In the genomic region with DNA sequence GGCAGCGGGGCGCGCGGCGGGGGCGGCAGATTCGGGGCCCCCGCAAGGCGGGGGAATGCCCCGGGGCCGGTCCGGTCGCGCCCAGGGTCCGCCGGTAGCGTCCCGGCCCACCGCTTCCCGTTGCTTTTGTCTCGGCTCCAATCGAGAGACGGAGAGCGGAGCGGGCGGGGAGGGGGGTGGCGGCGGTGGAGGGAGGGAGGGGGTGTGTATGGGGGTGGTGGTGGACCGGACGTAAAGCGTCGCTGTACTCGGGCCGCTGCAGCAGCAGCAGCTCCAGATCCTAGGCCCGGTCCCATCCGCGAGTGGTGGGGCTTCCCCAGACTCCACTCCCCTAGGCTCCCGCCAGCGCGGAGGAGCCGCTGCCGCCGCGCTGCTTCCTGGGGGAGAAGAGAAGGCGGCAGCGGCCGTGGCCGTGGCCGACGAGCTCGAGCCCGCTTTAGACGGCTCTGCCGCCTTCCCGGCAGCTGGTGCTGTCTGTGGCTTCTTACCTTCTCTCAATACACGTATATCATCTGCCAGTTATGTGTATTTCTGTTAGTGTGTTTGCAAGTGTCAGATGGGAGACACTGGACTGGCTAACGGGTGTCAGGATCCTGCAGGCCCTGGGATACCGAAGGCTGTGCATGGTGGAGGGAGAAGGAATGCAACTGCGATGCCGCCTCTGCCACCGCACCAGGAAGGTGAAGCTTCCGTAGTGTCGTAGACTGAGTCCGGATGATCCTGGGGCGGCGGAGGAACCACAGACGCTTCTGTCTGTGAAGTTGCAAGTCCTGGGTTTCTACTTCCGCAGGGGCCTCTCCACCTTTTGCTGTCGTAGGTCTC, we compare ENCODE assay signal across 8 cellular contexts. TPM values are rescaled to one million over a fixed set of nuclear protein-coding genes. Genes with fewer than 3 reads are reported as not detected.
A peak's percentile ranks its signal among the peaks of the same experiment; 100 is the strongest.
DNase-seq lines count a peak whose midpoint lies in the region; ATAC-seq and TF ChIP-seq lines count a peak whose summit lies in the region.

No MANE protein-coding gene starts in this region.

- H3K4me3 ChIP-seq in fibroblast of pulmonary artery (replicated peaks; ENCODE audit: low read depth, low read length) = peak overlapping the region; percentile 88

- H3K36me3 Mint-ChIP-seq in activated T-helper 17 cell treated with anti-CD3 and anti-CD28 coated beads, Interleukin-2, amount 50 U/mL, for 72 hours (ENCODE audit: low read depth) = peaks cover 100% of the 10 kb centered on the region
- peaks cover 39% of the 10 kb centered on the region for H3K36me3 Mint-ChIP-seq in nephron progenitor cell (ENCODE audit: low read depth)
- H3K36me3 Mint-ChIP-seq in stimulated activated naive CD8-positive, alpha-beta T cell treated with anti-CD3 and anti-CD28 coated beads, Interleukin-15, Interleukin-2, amounts not matched to agents 100 ng/mL and 50 ng/mL, for 24 hours (ENCODE audit: low read depth) = peaks cover 65% of the 10 kb centered on the region

- peaks cover 39% of the 10 kb centered on the region for H3K4me1 Mint-ChIP-seq in activated T-helper 17 cell treated with anti-CD3 and anti-CD28 coated beads, Interleukin-2, amount 50 U/mL, for 72 hours
- peaks cover 71% of the 10 kb centered on the region for H3K4me1 Mint-ChIP-seq in nephron progenitor cell
- H3K4me1 Mint-ChIP-seq in stimulated activated naive CD8-positive, alpha-beta T cell treated with anti-CD3 and anti-CD28 coated beads, Interleukin-15, Interleukin-2, amounts not matched to agents 100 ng/mL and 50 ng/mL, for 24 hours (ENCODE audit: low read depth) = peaks cover 75% of the 10 kb centered on the region

- DNase-seq in DMS114 treated with DMSO at 0.1 percent for 48 hours (lab: John Stamatoyannopoulos, UW; ENCODE audit: unreplicated experiment) (peak; percentile 60), HT-29 (ENCODE audit: low spot score) (peak; percentile 71), fibroblast of pulmonary artery (ENCODE audit: low read depth) (peak; percentile 66), nephron progenitor cell (peak; percentile 72)

- H3K4me3 Mint-ChIP-seq in activated T-helper 17 cell treated with anti-CD3 and anti-CD28 coated beads, Interleukin-2, amount 50 U/mL, for 72 hours = peak overlapping the region; percentile 88
- H3K4me3 Mint-ChIP-seq in nephron progenitor cell = peak overlapping the region; percentile 98
- peak overlapping the region; percentile 93 for H3K4me3 Mint-ChIP-seq in stimulated activated naive CD8-positive, alpha-beta T cell treated with anti-CD3 and anti-CD28 coated beads, Interleukin-15, Interleukin-2, amounts not matched to agents 100 ng/mL and 50 ng/mL, for 24 hours

- peak; percentile 34 for ATAC-seq in GM21367 (IDR thresholded peaks at IDR 0.05; ENCODE audit: unreplicated experiment)
- peak; percentile 58 for ATAC-seq in activated T-helper 17 cell treated with anti-CD3 and anti-CD28 coated beads, Interleukin-2, amount 50 U/mL, for 72 hours (replicated peaks)

- no peaks in the 10 kb centered on the region for H3K27me3 Mint-ChIP-seq in activated T-helper 17 cell treated with anti-CD3 and anti-CD28 coated beads, Interleukin-2, amount 50 U/mL, for 72 hours
- H3K27me3 Mint-ChIP-seq in nephron progenitor cell (ENCODE audit: low read depth, poor library complexity) = no peaks in the 10 kb centered on the region
- no peaks in the 10 kb centered on the region for H3K27me3 Mint-ChIP-seq in stimulated activated naive CD8-positive, alpha-beta T cell treated with anti-CD3 and anti-CD28 coated beads, Interleukin-15, Interleukin-2, amounts not matched to agents 100 ng/mL and 50 ng/mL, for 24 hours

- H3K27ac Mint-ChIP-seq in activated T-helper 17 cell treated with anti-CD3 and anti-CD28 coated beads, Interleukin-2, amount 50 U/mL, for 72 hours = peak overlapping the region; percentile 95
- peak overlapping the region; percentile 100 for H3K27ac Mint-ChIP-seq in nephron progenitor cell
- peak overlapping the region; percentile 99 for H3K27ac Mint-ChIP-seq in stimulated activated naive CD8-positive, alpha-beta T cell treated with anti-CD3 and anti-CD28 coated beads, Interleukin-15, Interleukin-2, amounts not matched to agents 100 ng/mL and 50 ng/mL, for 24 hours

- no peaks in the 10 kb centered on the region for H3K9me3 Mint-ChIP-seq in activated T-helper 17 cell treated with anti-CD3 and anti-CD28 coated beads, Interleukin-2, amount 50 U/mL, for 72 hours
- no peaks in the 10 kb centered on the region for H3K9me3 Mint-ChIP-seq in nephron progenitor cell
- H3K9me3 Mint-ChIP-seq in stimulated activated naive CD8-positive, alpha-beta T cell treated with anti-CD3 and anti-CD28 coated beads, Interleukin-15, Interleukin-2, amounts not matched to agents 100 ng/mL and 50 ng/mL, for 24 hours = no peaks in the 10 kb centered on the region

- TF ChIP-seq CTCF in fibroblast of pulmonary artery (IDR thresholded peaks at IDR 0.05; ENCODE audit: low read length, missing control alignments) = no peak
- TF ChIP-seq CTCF in nephron progenitor cell (IDR thresholded peaks at IDR 0.05) = no peak

TF ChIP-seq in PFSK-1, 5 proteins besides CTCF, POLR2A, EP300 and RAD21:
- TF ChIP-seq TAF1 (IDR thresholded peaks at IDR 0.05; ENCODE audit: borderline replicate concordance, insufficient read depth, low read length) (no peak), REST (IDR thresholded peaks at IDR 0.05; ENCODE audit: insufficient read depth in 1 of 2, low read depth in 2 of 2, low read length in 2 of 2) (no peak), SIN3A (IDR thresholded peaks at IDR 0.05; ENCODE audit: borderline replicate concordance, insufficient read depth, low read length) (no peak; the same call in 1 of the 2 replicates), POLR2AphosphoS5 (IDR thresholded peaks at IDR 0.05; ENCODE audit: low read depth, low read length) (peak; percentile 57), FOXP2 (optimal IDR thresholded peaks at IDR 0.05; ENCODE audit: borderline replicate concordance, extremely low read depth, extremely low read length, insufficient read depth) (peak; percentile 3)

RNA-seq across cellular contexts. Expression of gene CNOT2, which starts 0.5 kb away (rescaled TPM):
- 67.2 and 91.4 TPM in 2 replicates for total RNA-seq in HT-29 (2014; rRNA removed; shearing (Covaris generic))
- polyA plus RNA-seq in PFSK-1 (2012; ENCODE audit: insufficient read length, low read depth) = 55.5 TPM
- 10 to 100 TPM; 66.4 to 71.1 TPM for total RNA-seq in activated T-helper 17 cell treated with anti-CD3 and anti-CD28 coated beads, Interleukin-2, amount 50 U/mL, for 72 hours

Comparison
In these comparisons a context has a peak if more than half of its experiments do, and no peak if none do; other contexts are left out.
1. Peak in every context shown above with its lines: DNase-seq, ATAC-seq and H3K4me3 ChIP-seq.